Comparison of ENCODE assay signal across 21 cellular contexts in the genomic region with DNA sequence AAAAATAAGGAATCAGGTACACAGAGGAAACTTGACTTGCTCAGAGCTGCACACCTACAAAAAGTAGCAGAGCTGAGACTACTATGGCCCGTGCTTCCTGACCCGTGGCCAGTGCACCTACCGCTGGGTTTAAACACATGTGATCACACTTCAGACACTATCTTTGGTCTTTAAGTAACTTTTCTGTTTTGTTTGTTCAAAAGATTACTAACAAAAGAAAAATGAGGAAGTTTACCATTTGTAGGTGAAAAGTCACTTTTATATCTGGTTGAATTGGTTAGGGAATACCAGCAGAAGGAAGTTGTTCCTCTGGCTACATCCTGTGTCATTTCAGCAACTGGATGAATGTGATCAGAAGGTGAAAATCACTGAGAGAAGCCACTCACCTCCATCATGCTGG. TPM values are rescaled to one million over a fixed set of nuclear protein-coding genes. Genes with fewer than 3 reads are reported as not detected.
DNase-seq lines count a peak whose midpoint lies in the region; ATAC-seq and TF ChIP-seq lines count a peak whose summit lies in the region.
"Had no signal": no experiment of that assay in that cellular context is flagged by ENCODE, and none has a peak within 500 bp of the region (broad histone marks: within the 10 kb centered on the region; RNA-seq: fewer than 3 reads in every experiment).

No MANE protein-coding gene starts in this region.

- TF ChIP-seq CTCF in transverse colon (IDR thresholded peaks at IDR 0.05), result no peak

- WGBS in transverse colon (ENCODE audit: low coverage in 1 of 2), 2 donors, result 33 to 57% methylated on average over 1 to 3 of the region's 3 CpGs

- H3K36me3 ChIP-seq in transverse colon, result no peaks in the 10 kb centered on the region
- H3K36me3 ChIP-seq: cardiac muscle cell, vagina had no signal

- TF ChIP-seq EP300 in transverse colon (IDR thresholded peaks at IDR 0.05; ENCODE audit: low read depth), result no peak

- peak; percentile 74 for DNase-seq in CD1c-positive myeloid dendritic cell (ENCODE audit: extremely low spot score)
- DNase-seq in NAMALWA (ENCODE audit: low spot score), result peak; percentile 54
- DNase-seq in kidney tubule cell (ENCODE audit: low spot score), result peak; percentile 73
- DNase-seq in transverse colon, result no peak
- no peak for DNase-seq in NCI-H2227 treated with DMSO at 0.1 percent for 48 hours (lab: John Stamatoyannopoulos, UW)
- no peak for DNase-seq in posterior cingulate gyrus
- DNase-seq: ACHN; activated CD4-positive, alpha-beta T cell treated with anti-CD3 and anti-CD28 coated beads, Interleukin-2, amount 50 U/mL, for 48 hours; activated naive CD8-positive, alpha-beta T cell treated with anti-CD3 and anti-CD28 coated beads, Interleukin-2, amount 50 U/mL, for 24 hours; activated T-cell treated with anti-CD3 and anti-CD28 coated beads, Interleukin-2, amount 50 U/mL, for 48 hours; COR-L47; effector memory CD8-positive, alpha-beta T cell; IMR-90; NCI-H1105 treated with DMSO at 0.1 percent for 48 hours; NCI-H446; stimulated activated naive CD4-positive, alpha-beta T cell treated with Interleukin-2 at 50 U/mL for 16 hours had no signal

- no peak for TF ChIP-seq POLR2A in transverse colon (IDR thresholded peaks at IDR 0.05)

- intact Hi-C loops in transverse colon (cut with DNase I; ENCODE audit: low total_unique reads), result no loop called here
- intact Hi-C loops in posterior cingulate gyrus (cut with DNase I), result no loop called here

- ATAC-seq in GM19463 (IDR thresholded peaks at IDR 0.05; ENCODE audit: unreplicated experiment), result peak; percentile 40
- ATAC-seq in HG03097 (IDR thresholded peaks at IDR 0.05; ENCODE audit: low FRiP score, unreplicated experiment), result no peak
- ATAC-seq: activated naive CD8-positive, alpha-beta T cell treated with anti-CD3 and anti-CD28 coated beads, Interleukin-2, amount 50 U/mL, for 24 hours; effector memory CD8-positive, alpha-beta T cell; left lobe of liver had no signal

- H3K27ac ChIP-seq in transverse colon, result no peak overlapping the region
- H3K27ac ChIP-seq: cardiac muscle cell, vagina had no signal

- in situ Hi-C loops in transverse colon (cut with MboI; ENCODE audit: low pct_ligation_motif_present in 1 of 4, low pct_unique_long_range_greater_than_20kb in 1 of 4, low sequenced_read_pairs in 3 of 4), result no loop called here

- H3K4me1 ChIP-seq in transverse colon, result peaks cover 0 to 10% (median 3%) of the 10 kb centered on the region in 4 donors
- H3K4me1 ChIP-seq: vagina had no signal

- no peaks in the 10 kb centered on the region for H3K9me3 ChIP-seq in transverse colon
- H3K9me3 ChIP-seq: vagina had no signal

- H3K4me3 ChIP-seq in transverse colon, result no peak overlapping the region
- H3K4me3 ChIP-seq: cardiac muscle cell, vagina had no signal

- H3K27me3 ChIP-seq in transverse colon, result no peaks in the 10 kb centered on the region
- H3K27me3 ChIP-seq: vagina had no signal

RNA-seq across cellular contexts. Expression of a gene that starts 6.5 kb away (rescaled TPM):
- 100 to 1,000 TPM in 1 of 4 donors, 10 to 100 TPM in 3; 32.2 to 534 (median 34.3) TPM for total RNA-seq in transverse colon
- total RNA-seq: cardiac muscle cell, IMR-90 had no signal

Comparison
In these comparisons a context has a peak if more than half of its experiments do, and no peak if none do; other contexts are left out.
1. DNase-seq: peak in CD1c-positive myeloid dendritic cell (single experiment), NAMALWA (single experiment) and kidney tubule cell (single experiment); none in transverse colon (single experiment), NCI-H2227 treated with DMSO at 0.1 percent for 48 hours (single experiment) and posterior cingulate gyrus (0 of 10).